8 cellular contexts compared by ENCODE assay signal in genomic region chr2:210072922-210073509, GRCh38.
DNase-seq lines count a peak whose midpoint lies in the region; ATAC-seq and TF ChIP-seq lines count a peak whose summit lies in the region.

No MANE protein-coding gene starts in this region.

- H3K4me1 ChIP-seq in A673 (ENCODE audit: insufficient read depth, low read length, poor library complexity, severe bottlenecking) (no peaks in the 10 kb centered on the region), mesendoderm (ENCODE audit: control insufficient read depth, low read depth, low read length) (no peaks in the 10 kb centered on the region)

- no peak overlapping the region for H3K23ac ChIP-seq in mesendoderm (ENCODE audit: low read length)

- H2BK5ac ChIP-seq in mesendoderm (ENCODE audit: low read length), result no peak overlapping the region

- H2BK15ac ChIP-seq in mesendoderm (replicated peaks; ENCODE audit: low read depth), result no peak overlapping the region

- no peaks in the 10 kb centered on the region for H3K79me2 ChIP-seq in mesendoderm (ENCODE audit: control insufficient read depth, insufficient read depth, low read length)

- H3K4me2 ChIP-seq in mesendoderm (ENCODE audit: low read length), result no peak overlapping the region

- no peak overlapping the region for H3K4ac ChIP-seq in mesendoderm (ENCODE audit: low read depth, low read length)

- H3K36me3 ChIP-seq in A673 (ENCODE audit: insufficient read depth, low read length, poor library complexity, severe bottlenecking), result no peaks in the 10 kb centered on the region
- no peaks in the 10 kb centered on the region for H3K36me3 ChIP-seq in mesendoderm (ENCODE audit: control insufficient read depth, insufficient read depth, low read length)

- CTCF ChIA-PET in A673 (lab: Charles Lee), result interaction anchor here (0.6 kb wide), 1 partner anchor 377 kb away, joined by 3 read pairs; no protein-coding TSS in a partner anchor
- CTCF ChIA-PET in activated CD4-positive, alpha-beta memory T cell treated with anti-CD3 and anti-CD28 coated beads for 36 hours (lab: Charles Lee), result interaction anchor here (0.6 to 1.9 kb wide), 6 partner anchors 11 to 146 kb away, joined by 3 to 11 read pairs (median 3); no protein-coding TSS in a partner anchor

- H3K4me3 ChIP-seq in A673 (ENCODE audit: low read depth, low read length, poor library complexity, severe bottlenecking) (no peak overlapping the region), mesendoderm (ENCODE audit: low read length) (no peak overlapping the region)

- no peak overlapping the region for H3K4me3 Mint-ChIP-seq in activated CD4-positive, alpha-beta memory T cell treated with anti-CD3 and anti-CD28 coated beads for 36 hours

- no TSS peak for BruUV-seq in A673 (replicated peaks; lab: Mats Ljungman, UMichigan)

- DNase-seq in A673 (ENCODE audit: low spot score) (peak; percentile 54), NCI-H1694 (lab: John Stamatoyannopoulos, UW) (peak; percentile 17), brain pericyte (ENCODE audit: low read depth, low spot score) (peak; percentile 6), mesendoderm (peak; percentile 42)
- no peak for DNase-seq in effector CD8-positive, alpha-beta T cell (lab: John Stamatoyannopoulos, UW)
- no peak for DNase-seq in activated CD4-positive, alpha-beta memory T cell treated with anti-CD3 and anti-CD28 coated beads for 36 hours

- intact Hi-C loops in A673 (cut with micrococcal nuclease; ENCODE audit: unreplicated experiment), result loop anchor here (1.0 kb wide), 1 partner anchor 122 kb away; no protein-coding TSS in a partner anchor
- intact Hi-C loops in activated CD4-positive, alpha-beta memory T cell treated with anti-CD3 and anti-CD28 coated beads for 36 hours (cut with micrococcal nuclease), result loop anchor here (1.0 kb wide), 1 partner anchor 122 kb away; no protein-coding TSS in a partner anchor

- no peak overlapping the region for H4K5ac ChIP-seq in mesendoderm (ENCODE audit: low read length)

- no peaks in the 10 kb centered on the region for H3K9me3 Mint-ChIP-seq in activated CD4-positive, alpha-beta memory T cell treated with anti-CD3 and anti-CD28 coated beads for 36 hours

- no peaks in the 10 kb centered on the region for H3K9me3 ChIP-seq in A673 (ENCODE audit: low read depth, low read length, poor library complexity, severe bottlenecking)

- TF ChIP-seq CTCF in A673 (conservative IDR thresholded peaks at IDR 0.05; ENCODE audit: low read depth, low read length) (peak; percentile 79), GM12874 (IDR thresholded peaks at IDR 0.05; ENCODE audit: insufficient read depth, low read depth, low read length) (peak; percentile 54; the same call in 1 of the 2 replicates)

- no peak overlapping the region for H4K8ac ChIP-seq in mesendoderm (ENCODE audit: low read depth, low read length)

- no peak overlapping the region for H3K18ac ChIP-seq in mesendoderm (ENCODE audit: low read length)

- no peak overlapping the region for H3K9ac ChIP-seq in mesendoderm (ENCODE audit: low read length)

- no peak overlapping the region for H2BK120ac ChIP-seq in mesendoderm (ENCODE audit: low read depth, low read length)

- H3K56ac ChIP-seq in mesendoderm (ENCODE audit: low read length), result no peak overlapping the region

- H3K27me3 Mint-ChIP-seq in activated CD4-positive, alpha-beta memory T cell treated with anti-CD3 and anti-CD28 coated beads for 36 hours, result no peaks in the 10 kb centered on the region

- ATAC-seq in HG02623 (IDR thresholded peaks at IDR 0.05; ENCODE audit: unreplicated experiment), result peak; percentile 66

- H3K27ac ChIP-seq in A673 (ENCODE audit: low read depth, low read length, poor library complexity, severe bottlenecking), result no peak overlapping the region
- H3K27ac ChIP-seq in mesendoderm (ENCODE audit: low read depth, low read length), result no peak overlapping the region

- no peaks in the 10 kb centered on the region for H3K4me1 Mint-ChIP-seq in activated CD4-positive, alpha-beta memory T cell treated with anti-CD3 and anti-CD28 coated beads for 36 hours (ENCODE audit: low read depth)

- no CpG with 5 or more reads among the region's 2 CpGs for WGBS in mesendoderm (ENCODE audit: extremely low coverage, insufficient coverage, low lambda C conversion rate)

- no peaks in the 10 kb centered on the region for H3K79me1 ChIP-seq in mesendoderm (ENCODE audit: low read length)

- no peak overlapping the region for H2AK5ac ChIP-seq in mesendoderm (ENCODE audit: low read length)

- H3K36me3 Mint-ChIP-seq in activated CD4-positive, alpha-beta memory T cell treated with anti-CD3 and anti-CD28 coated beads for 36 hours, result no peaks in the 10 kb centered on the region

- no peaks in the 10 kb centered on the region for H3K27me3 ChIP-seq in A673 (replicated peaks; ENCODE audit: insufficient read depth, low read depth, low read length, poor library complexity)
- peaks cover 2% of the 10 kb centered on the region for H3K27me3 ChIP-seq in mesendoderm (ENCODE audit: insufficient read depth, low read length, poor library complexity)

- no peak overlapping the region for H3K27ac Mint-ChIP-seq in activated CD4-positive, alpha-beta memory T cell treated with anti-CD3 and anti-CD28 coated beads for 36 hours

- POLR2A ChIA-PET in A673 (lab: Charles Lee; ENCODE audit: low non-redundant PET), result no interaction called here
- POLR2A ChIA-PET in activated CD4-positive, alpha-beta memory T cell treated with anti-CD3 and anti-CD28 coated beads for 36 hours (lab: Charles Lee), result no interaction called here

Comparison
In these comparisons a context has a peak if more than half of its experiments do, and no peak if none do; other contexts are left out.
1. DNase-seq: peak in A673 (single experiment), NCI-H1694 (single experiment), brain pericyte (single experiment) and mesendoderm (single experiment); none in effector CD8-positive, alpha-beta T cell (single experiment) and activated CD4-positive, alpha-beta memory T cell treated with anti-CD3 and anti-CD28 coated beads for 36 hours (single experiment).